16 cellular contexts compared by ENCODE assay signal in the genomic region with DNA sequence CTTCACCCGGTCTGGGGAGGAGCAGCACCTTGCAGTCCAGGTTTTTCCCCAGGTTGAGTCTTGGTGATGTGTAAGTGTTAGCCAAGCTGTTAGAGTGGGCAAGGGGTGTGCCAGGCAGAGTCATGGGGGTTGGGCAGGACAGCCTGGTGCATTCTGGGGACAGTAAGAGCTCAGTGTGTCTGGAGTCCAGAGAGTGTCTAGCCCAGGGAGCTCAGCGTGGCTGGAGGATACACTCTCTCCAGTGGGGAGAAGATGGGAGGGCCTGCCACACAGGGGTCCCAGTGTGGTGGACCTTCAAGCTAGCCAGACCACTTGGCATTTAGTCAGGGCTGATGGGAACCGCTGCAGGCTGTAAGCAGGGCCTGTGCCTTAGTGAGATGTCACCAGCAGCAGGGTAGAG.
DNase-seq lines count a peak whose midpoint lies in the region; ATAC-seq lines count a peak whose summit lies in the region.
"Had no signal": no experiment of that assay in that cellular context is flagged by ENCODE, and none has a peak within 500 bp of the region (broad histone marks: within the 10 kb centered on the region; RNA-seq: fewer than 3 reads in every experiment).

No MANE protein-coding gene starts in this region.

- ATAC-seq in activated CD8-positive, alpha-beta T cell treated with anti-CD3 and anti-CD28 coated beads, Interleukin-2, amount 10 ng/mL, durations not matched to agents 7 days and 5 days, result no peak
- ATAC-seq in memory B cell (ENCODE audit: low read depth), result no peak
- ATAC-seq in stimulated activated naive B cell treated with anti-CD40 and anti-IgM and Interleukin-4, amounts not matched to agents 10 μg/mL and 1 μg/mL and 100 μg/mL, for 72 hours (replicated peaks), result no peak
- ATAC-seq: T-cell had no signal

- CTCF ChIA-PET in activated CD8-positive, alpha-beta T cell treated with anti-CD3 and anti-CD28 coated beads, Interleukin-2, amount 10 ng/mL, durations not matched to agents 7 days and 5 days (lab: Charles Lee), result no interaction called here

- H3K9me3 Mint-ChIP-seq in activated CD8-positive, alpha-beta T cell treated with anti-CD3 and anti-CD28 coated beads, Interleukin-2, amount 10 ng/mL, durations not matched to agents 7 days and 5 days (ENCODE audit: insufficient read depth), result no peaks in the 10 kb centered on the region
- H3K9me3 Mint-ChIP-seq in memory B cell, result no peaks in the 10 kb centered on the region
- no peaks in the 10 kb centered on the region for H3K9me3 Mint-ChIP-seq in stimulated activated naive B cell treated with anti-CD40 and anti-IgM and Interleukin-4, amounts not matched to agents 10 μg/mL and 1 μg/mL and 100 μg/mL, for 72 hours
- H3K9me3 Mint-ChIP-seq: activated B cell treated with CpG ODN at 0.5 μM for 24 hours, T-cell had no signal

- H3K36me3 Mint-ChIP-seq in activated CD8-positive, alpha-beta T cell treated with anti-CD3 and anti-CD28 coated beads, Interleukin-2, amount 10 ng/mL, durations not matched to agents 7 days and 5 days (ENCODE audit: low read depth), result peaks cover 47% of the 10 kb centered on the region
- H3K36me3 Mint-ChIP-seq in memory B cell, result peaks cover 34% of the 10 kb centered on the region
- peaks cover 41 to 61% of the 10 kb centered on the region in 2 donors for H3K36me3 Mint-ChIP-seq in stimulated activated naive B cell treated with anti-CD40 and anti-IgM and Interleukin-4, amounts not matched to agents 10 μg/mL and 1 μg/mL and 100 μg/mL, for 72 hours

- H3K27ac Mint-ChIP-seq in activated CD8-positive, alpha-beta T cell treated with anti-CD3 and anti-CD28 coated beads, Interleukin-2, amount 10 ng/mL, durations not matched to agents 7 days and 5 days, result peak overlapping the region; percentile 32
- peak overlapping the region; percentile 67 for H3K27ac Mint-ChIP-seq in memory B cell
- peak overlapping the region; percentile 57 for H3K27ac Mint-ChIP-seq in stimulated activated naive B cell treated with anti-CD40 and anti-IgM and Interleukin-4, amounts not matched to agents 10 μg/mL and 1 μg/mL and 100 μg/mL, for 72 hours
- H3K27ac Mint-ChIP-seq: T-cell had no signal

- no peaks in the 10 kb centered on the region for H3K27me3 Mint-ChIP-seq in activated CD8-positive, alpha-beta T cell treated with anti-CD3 and anti-CD28 coated beads, Interleukin-2, amount 10 ng/mL, durations not matched to agents 7 days and 5 days (ENCODE audit: low read depth)
- no peaks in the 10 kb centered on the region for H3K27me3 Mint-ChIP-seq in memory B cell
- no peaks in the 10 kb centered on the region for H3K27me3 Mint-ChIP-seq in stimulated activated naive B cell treated with anti-CD40 and anti-IgM and Interleukin-4, amounts not matched to agents 10 μg/mL and 1 μg/mL and 100 μg/mL, for 72 hours
- H3K27me3 Mint-ChIP-seq: activated B cell treated with CpG ODN at 0.5 μM for 24 hours, T-cell had no signal

- POLR2A ChIA-PET in activated CD8-positive, alpha-beta T cell treated with anti-CD3 and anti-CD28 coated beads, Interleukin-2, amount 10 ng/mL, durations not matched to agents 7 days and 5 days (lab: Charles Lee), result interaction anchor here (1.6 kb wide), 1 partner anchor 19 kb away, joined by 4 read pairs; no protein-coding TSS in a partner anchor

- DNase-seq in activated effector memory CD4-positive, alpha-beta T cell treated with anti-CD3 and anti-CD28 coated beads, Interleukin-2, amount 50 U/mL, for 16 hours, result peak; percentile 59
- DNase-seq in activated effector memory CD4-positive, alpha-beta T cell treated with Interleukin-2 at 50 U/mL for 16 hours, result no peak
- DNase-seq in activated CD8-positive, alpha-beta T cell treated with anti-CD3 and anti-CD28 coated beads, Interleukin-2, amount 10 ng/mL, durations not matched to agents 7 days and 5 days, result no peak
- DNase-seq in memory B cell (ENCODE audit: low spot score in 2 of 2) (no peak), hepatic stellate cell (ENCODE audit: low spot score) (no peak), hippocampal formation (lab: John Stamatoyannopoulos, UW) (no peak), germinal center (ENCODE audit: low spot score) (no peak)
- DNase-seq in stimulated activated naive B cell treated with anti-CD40 and anti-IgM and Interleukin-4, amounts not matched to agents 10 μg/mL and 1 μg/mL and 100 μg/mL, for 72 hours, result no peak
- DNase-seq: activated B cell treated with CpG ODN at 0.5 μM for 24 hours; Calu3; central memory CD4-positive, alpha-beta T cell; KBM-7; mammary epithelial cell; NCI-H1048; NCI-H82; T-cell had no signal

- no peak overlapping the region for H3K4me3 Mint-ChIP-seq in activated CD8-positive, alpha-beta T cell treated with anti-CD3 and anti-CD28 coated beads, Interleukin-2, amount 10 ng/mL, durations not matched to agents 7 days and 5 days
- H3K4me3 Mint-ChIP-seq in memory B cell, result no peak overlapping the region
- no peak overlapping the region for H3K4me3 Mint-ChIP-seq in stimulated activated naive B cell treated with anti-CD40 and anti-IgM and Interleukin-4, amounts not matched to agents 10 μg/mL and 1 μg/mL and 100 μg/mL, for 72 hours
- H3K4me3 Mint-ChIP-seq: activated B cell treated with CpG ODN at 0.5 μM for 24 hours, T-cell had no signal

- no peaks in the 10 kb centered on the region for H3K4me1 Mint-ChIP-seq in activated CD8-positive, alpha-beta T cell treated with anti-CD3 and anti-CD28 coated beads, Interleukin-2, amount 10 ng/mL, durations not matched to agents 7 days and 5 days (ENCODE audit: low read depth)
- H3K4me1 Mint-ChIP-seq in memory B cell, result peaks cover 15% of the 10 kb centered on the region
- peaks cover 29 to 47% of the 10 kb centered on the region in 2 donors for H3K4me1 Mint-ChIP-seq in stimulated activated naive B cell treated with anti-CD40 and anti-IgM and Interleukin-4, amounts not matched to agents 10 μg/mL and 1 μg/mL and 100 μg/mL, for 72 hours
